ENCODE assay signal across 1 cellular context in genomic region chr3:150787741-150788370, GRCh38.
TF ChIP-seq lines count a peak whose summit lies in the region.

No MANE protein-coding gene starts in this region.

TF ChIP-seq in K562, 482 proteins besides CTCF, POLR2A, EP300 and RAD21 (continued from another document and continues in another):
- TF ChIP-seq BRF2 (IDR thresholded peaks at IDR 0.05; ENCODE audit: borderline replicate concordance, insufficient read depth, insufficient read length): no peak
- TF ChIP-seq, protein P1, sequence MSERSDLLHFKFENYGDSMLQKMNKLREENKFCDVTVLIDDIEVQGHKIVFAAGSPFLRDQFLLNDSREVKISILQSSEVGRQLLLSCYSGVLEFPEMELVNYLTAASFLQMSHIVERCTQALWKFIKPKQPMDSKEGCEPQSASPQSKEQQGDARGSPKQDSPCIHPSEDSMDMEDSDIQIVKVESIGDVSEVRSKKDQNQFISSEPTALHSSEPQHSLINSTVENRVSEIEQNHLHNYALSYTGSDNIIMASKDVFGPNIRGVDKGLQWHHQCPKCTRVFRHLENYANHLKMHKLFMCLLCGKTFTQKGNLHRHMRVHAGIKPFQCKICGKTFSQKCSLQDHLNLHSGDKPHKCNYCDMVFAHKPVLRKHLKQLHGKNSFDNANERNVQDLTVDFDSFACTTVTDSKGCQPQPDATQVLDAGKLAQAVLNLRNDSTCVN (CRISPR knock-in tag; IDR thresholded peaks at IDR 0.05): no peak
- TF ChIP-seq ADNP (tag; IDR thresholded peaks at IDR 0.05): no peak
- TF ChIP-seq SMARCA4 (IDR thresholded peaks at IDR 0.05): peak; percentile 58; the same call in 1 of the 2 replicates
- peak in 1 of 2 experiments; percentile 73; a peak in 1 of 4 replicates for TF ChIP-seq RCOR1 (IDR thresholded peaks at IDR 0.05; ENCODE audit: borderline replicate concordance in 1 of 2, low read depth in 2 of 2, low read length in 2 of 2)
- TF ChIP-seq ZNF780A (CRISPR knock-in tag; IDR thresholded peaks at IDR 0.05): no peak
- no peak for TF ChIP-seq SIRT6 (IDR thresholded peaks at IDR 0.05; ENCODE audit: low read depth, low read length)
- TF ChIP-seq FUS (optimal IDR thresholded peaks at IDR 0.05; ENCODE audit: low read depth, low read length): no peak
- no peak for TF ChIP-seq KLF6 (CRISPR knock-in tag; IDR thresholded peaks at IDR 0.05; ENCODE audit: borderline replicate concordance)
- no peak for TF ChIP-seq XRCC3 (IDR thresholded peaks at IDR 0.05)
- TF ChIP-seq ZNF239 (CRISPR knock-in tag; IDR thresholded peaks at IDR 0.05): no peak
- TF ChIP-seq ZFX (CRISPR knock-in tag; IDR thresholded peaks at IDR 0.05): no peak
- TF ChIP-seq, protein P2, sequence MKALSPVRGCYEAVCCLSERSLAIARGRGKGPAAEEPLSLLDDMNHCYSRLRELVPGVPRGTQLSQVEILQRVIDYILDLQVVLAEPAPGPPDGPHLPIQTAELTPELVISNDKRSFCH (CRISPR knock-in tag; IDR thresholded peaks at IDR 0.05): no peak
- TF ChIP-seq, protein P2 (tag; IDR thresholded peaks at IDR 0.05): no peak
- TF ChIP-seq THRB (CRISPR knock-in tag; conservative IDR thresholded peaks at IDR 0.05): no peak
- TF ChIP-seq SAFB2 (IDR thresholded peaks at IDR 0.05; ENCODE audit: borderline replicate concordance, low read depth, low read length, severe bottlenecking): no peak
- TF ChIP-seq MCM5 (IDR thresholded peaks at IDR 0.05; ENCODE audit: low read depth): no peak
- TF ChIP-seq PURB (CRISPR knock-in tag; IDR thresholded peaks at IDR 0.05; ENCODE audit: low read depth): no peak
- no peak for TF ChIP-seq SP2 (IDR thresholded peaks at IDR 0.05; ENCODE audit: extremely low read depth, low read depth, low read length, poor library complexity, severe bottlenecking)
- TF ChIP-seq HOXB6 (CRISPR knock-in tag; IDR thresholded peaks at IDR 0.05; ENCODE audit: borderline replicate concordance): no peak
- TF ChIP-seq, protein P3, sequence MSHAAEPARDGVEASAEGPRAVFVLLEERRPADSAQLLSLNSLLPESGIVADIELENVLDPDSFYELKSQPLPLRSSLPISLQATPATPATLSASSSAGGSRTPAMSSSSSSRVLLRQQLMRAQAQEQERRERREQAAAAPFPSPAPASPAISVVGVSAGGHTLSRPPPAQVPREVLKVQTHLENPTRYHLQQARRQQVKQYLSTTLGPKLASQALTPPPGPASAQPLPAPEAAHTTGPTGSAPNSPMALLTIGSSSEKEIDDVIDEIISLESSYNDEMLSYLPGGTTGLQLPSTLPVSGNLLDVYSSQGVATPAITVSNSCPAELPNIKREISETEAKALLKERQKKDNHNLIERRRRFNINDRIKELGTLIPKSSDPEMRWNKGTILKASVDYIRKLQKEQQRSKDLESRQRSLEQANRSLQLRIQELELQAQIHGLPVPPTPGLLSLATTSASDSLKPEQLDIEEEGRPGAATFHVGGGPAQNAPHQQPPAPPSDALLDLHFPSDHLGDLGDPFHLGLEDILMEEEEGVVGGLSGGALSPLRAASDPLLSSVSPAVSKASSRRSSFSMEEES (CRISPR knock-in tag; IDR thresholded peaks at IDR 0.05): no peak
- no peak for TF ChIP-seq CUX1 (CRISPR knock-in tag; IDR thresholded peaks at IDR 0.05)
- no peak for TF ChIP-seq POU5F1 (IDR thresholded peaks at IDR 0.05; ENCODE audit: borderline replicate concordance, low read depth, low read length, partially characterized antibody)
- TF ChIP-seq TAL1 (IDR thresholded peaks at IDR 0.05): peak; percentile 16; the same call in 1 of the 2 replicates
- 0 out of 2 replicates have a peak, but pooled peaks have one; percentile 18 for TF ChIP-seq MTA1 (IDR thresholded peaks at IDR 0.05; ENCODE audit: borderline replicate concordance)
- TF ChIP-seq SMARCB1 (IDR thresholded peaks at IDR 0.05; ENCODE audit: insufficient read length, low read depth): no peak
- TF ChIP-seq, protein P4, sequence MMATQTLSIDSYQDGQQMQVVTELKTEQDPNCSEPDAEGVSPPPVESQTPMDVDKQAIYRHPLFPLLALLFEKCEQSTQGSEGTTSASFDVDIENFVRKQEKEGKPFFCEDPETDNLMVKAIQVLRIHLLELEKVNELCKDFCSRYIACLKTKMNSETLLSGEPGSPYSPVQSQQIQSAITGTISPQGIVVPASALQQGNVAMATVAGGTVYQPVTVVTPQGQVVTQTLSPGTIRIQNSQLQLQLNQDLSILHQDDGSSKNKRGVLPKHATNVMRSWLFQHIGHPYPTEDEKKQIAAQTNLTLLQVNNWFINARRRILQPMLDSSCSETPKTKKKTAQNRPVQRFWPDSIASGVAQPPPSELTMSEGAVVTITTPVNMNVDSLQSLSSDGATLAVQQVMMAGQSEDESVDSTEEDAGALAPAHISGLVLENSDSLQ (IDR thresholded peaks at IDR 0.05): peak; percentile 66
- no peak for TF ChIP-seq SMARCC2 (IDR thresholded peaks at IDR 0.05; ENCODE audit: low read depth)
- peak; percentile 43 for TF ChIP-seq L3MBTL2 (IDR thresholded peaks at IDR 0.05)
- TF ChIP-seq MLLT1 (IDR thresholded peaks at IDR 0.05): no peak
- TF ChIP-seq PBX2 (CRISPR knock-in tag; IDR thresholded peaks at IDR 0.05; ENCODE audit: low read depth): no peak
- peak; percentile 52; the same call in 1 of the 2 replicates for TF ChIP-seq PBX2 (tag; conservative IDR thresholded peaks at IDR 0.05; ENCODE audit: low read depth)
- TF ChIP-seq ZNF12 (CRISPR knock-in tag; IDR thresholded peaks at IDR 0.05): no peak
- no peak for TF ChIP-seq NUFIP1 (IDR thresholded peaks at IDR 0.05; ENCODE audit: partially characterized antibody)
- TF ChIP-seq ZNF384 (IDR thresholded peaks at IDR 0.05; ENCODE audit: low read depth, low read length): no peak
- no peak for TF ChIP-seq ZNF436 (CRISPR knock-in tag; IDR thresholded peaks at IDR 0.05)
- TF ChIP-seq RERE (CRISPR knock-in tag; IDR thresholded peaks at IDR 0.05; ENCODE audit: borderline replicate concordance): no peak
- peak; percentile 39; the same call in 1 of the 2 replicates for TF ChIP-seq RB1 (IDR thresholded peaks at IDR 0.05; ENCODE audit: low read depth)
- no peak for TF ChIP-seq POLR2B (IDR thresholded peaks at IDR 0.05; ENCODE audit: low read depth, partially characterized antibody)
